Comparison of ENCODE assay signal across 9 cellular contexts in genomic region chr16:22217890-22218730, GRCh38. TPM values are rescaled to one million over a fixed set of nuclear protein-coding genes. Genes with fewer than 3 reads are reported as not detected.
A peak's percentile ranks its signal among the peaks of the same experiment; 100 is the strongest.
DNase-seq lines count a peak whose midpoint lies in the region; ATAC-seq and TF ChIP-seq lines count a peak whose summit lies in the region.
"Had no signal": no experiment of that assay in that cellular context is flagged by ENCODE, and none has a peak within 500 bp of the region (broad histone marks: within the 10 kb centered on the region; RNA-seq: fewer than 3 reads in every experiment).

No MANE protein-coding gene starts in this region.

- intact Hi-C loops in OCI-LY7 (cut with micrococcal nuclease; ENCODE audit: unreplicated experiment): no loop called here

- no peaks in the 10 kb centered on the region for H3K9me3 ChIP-seq in OCI-LY7 (ENCODE audit: low read length)

- H3K79me2 ChIP-seq in OCI-LY7 (ENCODE audit: insufficient read depth, low read depth, low read length): peaks cover 15% of the 10 kb centered on the region; the same call in 1 of the 2 replicates

- CTCF ChIA-PET in OCI-LY7 (lab: Charles Lee; ENCODE audit: unreplicated experiment): no interaction called here

- no peaks in the 10 kb centered on the region for H3K36me3 Mint-ChIP-seq in natural killer cell treated with Interleukin-12 subunit alpha and Interleukin-12 subunit beta and Interleukin-15 and Interleukin-18, amount 100 ng/mL, for 72 hours
- peaks cover 43% of the 10 kb centered on the region for H3K36me3 Mint-ChIP-seq in nephron progenitor cell (ENCODE audit: low read depth)

- H3K27ac Mint-ChIP-seq in natural killer cell treated with Interleukin-12 subunit alpha and Interleukin-12 subunit beta and Interleukin-15 and Interleukin-18, amount 100 ng/mL, for 72 hours: no peak overlapping the region
- H3K27ac Mint-ChIP-seq in nephron progenitor cell: no peak overlapping the region
- H3K27ac Mint-ChIP-seq: T-cell had no signal

- H3K4me1 Mint-ChIP-seq in natural killer cell treated with Interleukin-12 subunit alpha and Interleukin-12 subunit beta and Interleukin-15 and Interleukin-18, amount 100 ng/mL, for 72 hours (ENCODE audit: low read depth in 2 of 2): peaks cover 18 to 22% of the 10 kb centered on the region in 2 donors
- H3K4me1 Mint-ChIP-seq in nephron progenitor cell: peaks cover 4% of the 10 kb centered on the region

- H2AFZ ChIP-seq in OCI-LY7 (ENCODE audit: low read length): no peak overlapping the region

- TF ChIP-seq CTCF in OCI-LY7 (conservative IDR thresholded peaks at IDR 0.05; ENCODE audit: low read length): no peak
- TF ChIP-seq CTCF in nephron progenitor cell (IDR thresholded peaks at IDR 0.05): no peak

- ATAC-seq in activated CD4-positive, CD25-positive, alpha-beta regulatory T cell treated with anti-CD3 and anti-CD28 coated beads, Interleukin-2, amount 50 U/mL, for 24 hours: peak; percentile 62 to 79
- ATAC-seq in natural killer cell treated with Interleukin-12 subunit alpha and Interleukin-12 subunit beta and Interleukin-15 and Interleukin-18, amount 100 ng/mL, for 72 hours: peak; percentile 66 to 72

- no peak overlapping the region for H3K4me3 Mint-ChIP-seq in natural killer cell treated with Interleukin-12 subunit alpha and Interleukin-12 subunit beta and Interleukin-15 and Interleukin-18, amount 100 ng/mL, for 72 hours
- no peak overlapping the region for H3K4me3 Mint-ChIP-seq in nephron progenitor cell
- H3K4me3 Mint-ChIP-seq: T-cell had no signal

- H3K4me3 ChIP-seq in H7 (ENCODE audit: insufficient read depth, low read depth, low read length) (no peak overlapping the region), OCI-LY7 (ENCODE audit: low read depth, low read length, poor library complexity, severe bottlenecking) (no peak overlapping the region)

- H3K36me3 ChIP-seq in H7 (replicated peaks; ENCODE audit: control insufficient read depth, insufficient read depth, low read length): no peaks in the 10 kb centered on the region; the same call in none of the 2 replicates
- H3K36me3 ChIP-seq in OCI-LY7 (ENCODE audit: insufficient read depth, low read length): peaks cover 59% of the 10 kb centered on the region

- no peak overlapping the region for H3K27ac ChIP-seq in OCI-LY7 (ENCODE audit: low read depth, low read length, poor library complexity, severe bottlenecking)

- no peaks in the 10 kb centered on the region for H3K27me3 ChIP-seq in H7 (ENCODE audit: control insufficient read depth, insufficient read depth, low read length)

- no peak for DNase-seq in activated CD4-positive, CD25-positive, alpha-beta regulatory T cell (lab: John Stamatoyannopoulos, UW)
- peak; percentile 70 for DNase-seq in H7
- DNase-seq in OCI-LY7 (ENCODE audit: low spot score): peak; percentile 38
- DNase-seq in natural killer cell treated with Interleukin-12 subunit alpha and Interleukin-12 subunit beta and Interleukin-15 and Interleukin-18, amount 100 ng/mL, for 72 hours (ENCODE audit: low spot score): no peak
- DNase-seq in NCI-H2227 (lab: John Stamatoyannopoulos, UW; ENCODE audit: unreplicated experiment): no peak
- no peak for DNase-seq in NCI-H345 (lab: John Stamatoyannopoulos, UW)
- DNase-seq in nephron progenitor cell: no peak

- no peaks in the 10 kb centered on the region for H3K27me3 Mint-ChIP-seq in natural killer cell treated with Interleukin-12 subunit alpha and Interleukin-12 subunit beta and Interleukin-15 and Interleukin-18, amount 100 ng/mL, for 72 hours
- H3K27me3 Mint-ChIP-seq in nephron progenitor cell (ENCODE audit: low read depth, poor library complexity): no peaks in the 10 kb centered on the region
- H3K27me3 Mint-ChIP-seq: T-cell had no signal

- no peaks in the 10 kb centered on the region for H3K9me3 Mint-ChIP-seq in natural killer cell treated with Interleukin-12 subunit alpha and Interleukin-12 subunit beta and Interleukin-15 and Interleukin-18, amount 100 ng/mL, for 72 hours
- H3K9me3 Mint-ChIP-seq in nephron progenitor cell: peaks cover 8% of the 10 kb centered on the region
- H3K9me3 Mint-ChIP-seq: T-cell had no signal

- peaks cover 39% of the 10 kb centered on the region for H3K4me1 ChIP-seq in OCI-LY7 (ENCODE audit: insufficient read depth, low read length, poor library complexity, severe bottlenecking)

- BruUV-seq in OCI-LY7 (replicated peaks; lab: Mats Ljungman, UMichigan): no TSS peak

- H4K20me1 ChIP-seq in OCI-LY7 (ENCODE audit: insufficient read depth, low read length): no peaks in the 10 kb centered on the region

- POLR2A ChIA-PET in OCI-LY7 (lab: Charles Lee): interaction anchor here (0.6 to 1.5 kb wide), 2 partner anchors 78 to 737 kb away, joined by 5 to 8 read pairs; no protein-coding TSS in a partner anchor

- no peaks in the 10 kb centered on the region for H3K9me2 ChIP-seq in OCI-LY7 (ENCODE audit: insufficient read depth, low read length)

- H3K4me2 ChIP-seq in OCI-LY7 (ENCODE audit: low read length): peak overlapping the region; percentile 15; the same call in 1 of the 2 replicates

RNA-seq across cellular contexts. Expression of gene EEF2K, which starts 12.0 kb away (rescaled TPM):
- total RNA-seq in H7 (2014; rRNA removed; shearing (Covaris generic)): 13.3 and 15.2 TPM in 2 replicates
- total RNA-seq in OCI-LY7 (2014; rRNA removed; shearing (Covaris generic)): 17.6 and 23.8 TPM in 2 replicates
- total RNA-seq in OCI-LY7 (2022): 40.0 and 42.3 TPM in 2 replicates
- total RNA-seq in natural killer cell treated with Interleukin-12 subunit alpha and Interleukin-12 subunit beta and Interleukin-15 and Interleukin-18, amount 100 ng/mL, for 72 hours: 10 to 100 TPM; 13.7 to 42.6 TPM

RNA-seq across cellular contexts. Expression of gene SDR42E2, which starts 55.8 kb away (rescaled TPM):
- 0.04 TPM in 1 of 2 replicates, not detected in the other for total RNA-seq in H7 (2014; rRNA removed; shearing (Covaris generic))
- total RNA-seq in OCI-LY7 (2014; rRNA removed; shearing (Covaris generic)): not detected in 2 replicates
- total RNA-seq in OCI-LY7 (2022): 0.28 and 0.29 TPM in 2 replicates
- under 1 TPM in 1 of 2 donors, not detected in 1; 0.22 TPM for total RNA-seq in natural killer cell treated with Interleukin-12 subunit alpha and Interleukin-12 subunit beta and Interleukin-15 and Interleukin-18, amount 100 ng/mL, for 72 hours

Comparison
In these comparisons a context has a peak if more than half of its experiments do, and no peak if none do; other contexts are left out.
1. DNase-seq: peak in H7 (single experiment) and OCI-LY7 (single experiment); none in activated CD4-positive, CD25-positive, alpha-beta regulatory T cell (0 of 4), natural killer cell treated with Interleukin-12 subunit alpha and Interleukin-12 subunit beta and Interleukin-15 and Interleukin-18, amount 100 ng/mL, for 72 hours (single experiment), NCI-H2227 (single experiment), NCI-H345 (single experiment) and nephron progenitor cell (single experiment).